In genomic region chr20:30376430-30376766, GRCh38 we compare ENCODE assay signal across 7 cellular contexts.
A peak's percentile ranks its signal among the peaks of the same experiment; 100 is the strongest.
DNase-seq lines count a peak whose midpoint lies in the region; ATAC-seq and TF ChIP-seq lines count a peak whose summit lies in the region.
"Not testable (repeated sequence)": the region's sequence is repeated elsewhere in the genome, so short reads cannot be mapped to it uniquely, and the experiment has no call there.

No MANE protein-coding gene starts in this region.

- H3K4me2 ChIP-seq in PC-9, result peak overlapping the region; percentile 81
- peak overlapping the region; percentile 81 for H3K4me2 ChIP-seq in skeletal muscle satellite cell (ENCODE audit: low read length)

- DNase-seq in PC-9; activated T-cell treated with anti-CD3 and anti-CD28 coated beads, Interleukin-2, amount 50 U/mL, for 72 hours; colonic mucosa; heart right ventricle: not testable (repeated sequence)

- H4K20me1 ChIP-seq in PC-9 (ENCODE audit: insufficient read depth), result not testable (repeated sequence)

- H3F3A ChIP-seq in PC-9 (ENCODE audit: insufficient read depth, low read depth), result not testable (repeated sequence)

- not testable (repeated sequence) for ATAC-seq in activated T-cell treated with anti-CD3 and anti-CD28 coated beads, Interleukin-2, amount 50 U/mL, for 72 hours (replicated peaks in 1 of 2); heart right ventricle

- H3K4me3 ChIP-seq in GM08714 (ENCODE audit: low read length), result peak overlapping the region; percentile 48; the same call in 1 of the 2 replicates
- H3K4me3 ChIP-seq in PC-9, result peak overlapping the region; percentile 74
- H3K4me3 ChIP-seq in colonic mucosa, result peak overlapping the region; percentile 69
- H3K4me3 ChIP-seq in heart right ventricle, result peak overlapping the region; percentile 65 to 93 (median 82)
- H3K4me3 ChIP-seq in mucosa of rectum (ENCODE audit: low read length in 2 of 2), result peak overlapping the region; percentile 64 to 91
- peak overlapping the region; percentile 83 for H3K4me3 ChIP-seq in skeletal muscle satellite cell (ENCODE audit: low read length)

- not testable (repeated sequence) for H3K36me3 ChIP-seq in PC-9 (ENCODE audit: low read depth); colonic mucosa; heart right ventricle; mucosa of rectum (ENCODE audit: control insufficient read depth in 2 of 2, insufficient read depth in 2 of 2, low read length in 2 of 2); skeletal muscle satellite cell (ENCODE audit: insufficient read depth, low read length)

- not testable (repeated sequence) for H3K27ac ChIP-seq in PC-9, colonic mucosa
- H3K27ac ChIP-seq in heart right ventricle, result peak overlapping the region in 5 of 10 donors; percentile 76 to 89 (median 82)
- peak overlapping the region; percentile 42 to 43 for H3K27ac ChIP-seq in mucosa of rectum (ENCODE audit: low read depth in 2 of 2, low read length in 2 of 2)

- H3K79me2 ChIP-seq in PC-9 (ENCODE audit: low read depth), result peaks cover 10% of the 10 kb centered on the region

- H3K9me3 ChIP-seq in PC-9 (ENCODE audit: insufficient read depth, low read depth); colonic mucosa; heart right ventricle; mucosa of rectum (ENCODE audit: control insufficient read depth in 2 of 2, low read length in 2 of 2); skeletal muscle satellite cell (replicated peaks; ENCODE audit: low read length): not testable (repeated sequence)

- peak overlapping the region; percentile 91 for H3K27ac Mint-ChIP-seq in activated T-cell treated with anti-CD3 and anti-CD28 coated beads, Interleukin-2, amount 50 U/mL, for 72 hours

- H3K9me3 Mint-ChIP-seq in activated T-cell treated with anti-CD3 and anti-CD28 coated beads, Interleukin-2, amount 50 U/mL, for 72 hours, result not testable (repeated sequence)

- H3K4me1 ChIP-seq in PC-9 (replicated peaks; ENCODE audit: insufficient read depth); colonic mucosa; mucosa of rectum (ENCODE audit: control insufficient read depth in 2 of 2, insufficient read depth in 2 of 2, low read length in 2 of 2); skeletal muscle satellite cell (ENCODE audit: control insufficient read depth, insufficient read depth, low read length): not testable (repeated sequence)
- H3K4me1 ChIP-seq in heart right ventricle, result peaks cover 0 to 20% (median 10%) of the 10 kb centered on the region in 9 donors

- peak overlapping the region; percentile 94 to 95 for H3K4me3 Mint-ChIP-seq in activated T-cell treated with anti-CD3 and anti-CD28 coated beads, Interleukin-2, amount 50 U/mL, for 72 hours

- intact Hi-C loops in PC-9 (cut with micrococcal nuclease; ENCODE audit: unreplicated experiment), result loop anchor here (5.0 kb wide), 1 partner anchor 346 kb away; no protein-coding TSS in a partner anchor
- intact Hi-C loops in colonic mucosa (cut with DNase I); heart right ventricle (cut with DNase I): not testable (repeated sequence)

- H2AFZ ChIP-seq in PC-9, result peak overlapping the region; percentile 91

- 67 to 68% methylated on average over 14 of the region's 14 CpGs for WGBS in heart right ventricle, 2 donors

- not testable (repeated sequence) for H3K27me3 Mint-ChIP-seq in activated T-cell treated with anti-CD3 and anti-CD28 coated beads, Interleukin-2, amount 50 U/mL, for 72 hours (ENCODE audit: low read depth)

- H3K4me1 Mint-ChIP-seq in activated T-cell treated with anti-CD3 and anti-CD28 coated beads, Interleukin-2, amount 50 U/mL, for 72 hours (ENCODE audit: low read depth), result peaks cover 38% of the 10 kb centered on the region

- peaks cover 9 to 13% of the 10 kb centered on the region in 2 donors for H3K36me3 Mint-ChIP-seq in activated T-cell treated with anti-CD3 and anti-CD28 coated beads, Interleukin-2, amount 50 U/mL, for 72 hours (ENCODE audit: insufficient read depth in 2 of 2)

- H3K9me2 ChIP-seq in PC-9 (ENCODE audit: insufficient read depth), result not testable (repeated sequence)

- not testable (repeated sequence) for BruUV-seq in PC-9 (replicated peaks; lab: Mats Ljungman, UMichigan)

- H3K9ac ChIP-seq in colonic mucosa (ENCODE audit: low read depth in 2 of 2, low read length in 2 of 2), result not testable (repeated sequence)
- H3K9ac ChIP-seq in mucosa of rectum (ENCODE audit: low read depth in 1 of 2, low read length in 2 of 2) (peak overlapping the region; percentile 32 to 69), skeletal muscle satellite cell (ENCODE audit: low read depth, low read length) (peak overlapping the region; percentile 43)

- CTCF ChIA-PET in PC-9 (lab: Charles Lee), result interaction anchor here (0.6 to 0.7 kb wide), 3 partner anchors 41 to 879 kb away, joined by 5 to 13 read pairs (median 7); no protein-coding TSS in a partner anchor

- H3K27me3 ChIP-seq in PC-9 (ENCODE audit: insufficient read depth, low read depth); colonic mucosa; heart right ventricle; mucosa of rectum (ENCODE audit: control insufficient read depth in 2 of 2, insufficient read depth in 2 of 2, low read length in 2 of 2); skeletal muscle satellite cell (ENCODE audit: control insufficient read depth, insufficient read depth, low read length): not testable (repeated sequence)

- not testable (repeated sequence) for TF ChIP-seq CTCF in PC-9 (conservative IDR thresholded peaks at IDR 0.05); colonic mucosa (IDR thresholded peaks at IDR 0.05); heart right ventricle (IDR thresholded peaks at IDR 0.05)

- POLR2A ChIA-PET in PC-9 (lab: Charles Lee; ENCODE audit: unreplicated experiment), result not testable (repeated sequence)
